8 cellular contexts compared by ENCODE assay signal in genomic region chr3:194769020-194769643, GRCh38.
DNase-seq lines count a peak whose midpoint lies in the region; ATAC-seq and TF ChIP-seq lines count a peak whose summit lies in the region.

No MANE protein-coding gene starts in this region.

- intact Hi-C loops in stomach (cut with DNase I; ENCODE audit: low total_unique reads), result no loop called here

- peak overlapping the region; percentile 82 for H2AFZ ChIP-seq in Karpas-422 (ENCODE audit: low read length)

- H3K4me1 Mint-ChIP-seq in neural crest cell, result peaks cover 20% of the 10 kb centered on the region

- peak; percentile 96 for ATAC-seq in GM21786 (IDR thresholded peaks at IDR 0.05; ENCODE audit: unreplicated experiment)

- H3K9ac ChIP-seq in Karpas-422 (ENCODE audit: low read length), result peak overlapping the region; percentile 64

- POLR2A ChIA-PET in RWPE1 (lab: Yijun Ruan, JAX; ENCODE audit: low non-redundant PET), result interaction anchor here (0.6 kb wide), 1 partner anchor 17 kb away, joined by 3 read pairs; no protein-coding TSS in a partner anchor

- CTCF ChIA-PET in RWPE1 (lab: Yijun Ruan, JAX), result interaction anchor here (1.0 kb wide), 1 partner anchor 82 kb away, joined by 4 read pairs; no protein-coding TSS in a partner anchor

- H3K27ac ChIP-seq in Karpas-422 (ENCODE audit: low read length), result peak overlapping the region; percentile 66
- no peak overlapping the region for H3K27ac ChIP-seq in RWPE1
- H3K27ac ChIP-seq in stomach, result peak overlapping the region in 3 of 5 donors; percentile 61 to 67 (median 65)

- H3K79me2 ChIP-seq in Karpas-422 (ENCODE audit: low read length), result no peaks in the 10 kb centered on the region

- H4K20me1 ChIP-seq in Karpas-422 (ENCODE audit: insufficient read depth, low read depth, low read length), result no peaks in the 10 kb centered on the region

- H3K4me2 ChIP-seq in Karpas-422 (ENCODE audit: low read depth, low read length, poor library complexity, severe bottlenecking), result peak overlapping the region; percentile 79

- peak overlapping the region; percentile 59 for H3K4me3 ChIP-seq in Karpas-422 (ENCODE audit: low read length)
- H3K4me3 ChIP-seq in foreskin fibroblast (ENCODE audit: low read depth in 1 of 2, low read length in 2 of 2), result peak overlapping the region; percentile 32 to 48
- H3K4me3 ChIP-seq in stomach, result peak overlapping the region; percentile 37 to 48 (median 42)

- TF ChIP-seq CTCF in RWPE1 (conservative IDR thresholded peaks at IDR 0.05; ENCODE audit: low read depth) (no peak), foreskin fibroblast (IDR thresholded peaks at IDR 0.05; ENCODE audit: low read depth, low read length) (no peak), neural crest cell (conservative IDR thresholded peaks at IDR 0.05) (no peak), stomach (IDR thresholded peaks at IDR 0.05) (no peak)

- peaks cover 43% of the 10 kb centered on the region for H3K4me1 ChIP-seq in Karpas-422 (ENCODE audit: low read length)
- peaks cover 4 to 29% (median 14%) of the 10 kb centered on the region in 4 donors for H3K4me1 ChIP-seq in stomach

- H3K27me3 Mint-ChIP-seq in neural crest cell (ENCODE audit: low read depth), result peaks cover 13% of the 10 kb centered on the region

- H3K9me2 ChIP-seq in Karpas-422 (replicated peaks; ENCODE audit: insufficient read depth, low read length), result no peaks in the 10 kb centered on the region

- no peaks in the 10 kb centered on the region for H3K36me3 Mint-ChIP-seq in neural crest cell (ENCODE audit: low read depth)

- H3K27ac Mint-ChIP-seq in neural crest cell (ENCODE audit: unreplicated experiment), result no peak overlapping the region

- H3K36me3 ChIP-seq in Karpas-422 (ENCODE audit: insufficient read depth, low read length), result no peaks in the 10 kb centered on the region
- H3K36me3 ChIP-seq in stomach, result no peaks in the 10 kb centered on the region

- peak overlapping the region; percentile 83 for H3K4me3 Mint-ChIP-seq in neural crest cell

- 1 to 4% (median 1%) methylated on average over 16 of the region's 16 CpGs for WGBS in stomach, 5 donors

- DNase-seq in DMS79 treated with DMSO at 0.1 percent for 48 hours (lab: John Stamatoyannopoulos, UW), result peak; percentile 98
- peak; percentile 100 for DNase-seq in Karpas-422
- peak; percentile 98 for DNase-seq in RWPE1 (ENCODE audit: low spot score)
- peak; percentile 87 for DNase-seq in activated effector memory CD4-positive, alpha-beta T cell treated with Interleukin-2 at 50 U/mL for 16 hours
- peak; percentile 82 to 93 for DNase-seq in foreskin fibroblast
- peak; percentile 66 for DNase-seq in neural crest cell (ENCODE audit: low read depth, low spot score)
- DNase-seq in stomach, result peak; percentile 97

- no peak for TF ChIP-seq POLR2A in stomach (IDR thresholded peaks at IDR 0.05)

- H3K27me3 ChIP-seq in Karpas-422 (ENCODE audit: low read length), result no peaks in the 10 kb centered on the region
- no peaks in the 10 kb centered on the region for H3K27me3 ChIP-seq in stomach

- peaks cover 4% of the 10 kb centered on the region for H3K9me3 Mint-ChIP-seq in neural crest cell

- no peaks in the 10 kb centered on the region for H3K9me3 ChIP-seq in Karpas-422 (ENCODE audit: low read length)
- no peaks in the 10 kb centered on the region for H3K9me3 ChIP-seq in stomach

- TF ChIP-seq EP300 in stomach (IDR thresholded peaks at IDR 0.05), result no peak
